15 cellular contexts compared by ENCODE assay signal in the genomic region with DNA sequence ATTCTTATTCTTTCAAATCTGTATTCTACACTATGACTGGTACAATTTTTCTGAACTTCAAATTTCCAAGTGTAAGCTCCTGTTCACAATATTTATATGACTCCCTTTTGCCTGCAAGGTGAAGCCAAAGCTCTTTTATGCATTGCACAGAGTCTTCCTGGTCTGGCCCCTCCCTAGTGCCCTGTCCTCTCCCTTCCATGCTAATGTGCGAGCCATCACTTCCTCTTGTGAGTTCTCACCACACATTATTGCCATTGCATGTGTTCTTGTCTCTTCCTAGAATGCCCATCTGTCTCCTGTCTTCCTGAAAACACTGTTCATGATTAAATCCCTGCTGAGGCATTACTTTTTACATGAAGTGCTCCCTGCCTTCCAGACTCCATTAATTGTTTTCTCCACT.
"Had no signal": no experiment of that assay in that cellular context is flagged by ENCODE, and none has a peak within 500 bp of the region (broad histone marks: within the 10 kb centered on the region; RNA-seq: fewer than 3 reads in every experiment).

No MANE protein-coding gene starts in this region.

- H3K9me3 ChIP-seq: adrenal gland, breast epithelium, gastrocnemius medialis, thyroid gland had no signal

- DNase-seq: activated CD4-positive, alpha-beta T cell treated with anti-CD3 and anti-CD28 coated beads for 1 hour; activated gamma-delta T cell treated with Interleukin-2 at 50 U/mL for 16 hours; adrenal gland; effector CD4-positive, alpha-beta T cell; head of caudate nucleus; left ventricle myocardium superior; occipital lobe; stimulated activated CD4-positive, alpha-beta T cell treated with anti-CD3 and anti-CD28 coated beads, Interleukin-2, amount 100 ng/mL, for 24 hours; stimulated activated naive CD4-positive, alpha-beta T cell treated with Interleukin-2 at 50 U/mL for 16 hours; thyroid gland had no signal

- H3K36me3 ChIP-seq: adrenal gland, breast epithelium, gastrocnemius medialis, thyroid gland had no signal

- H3K27me3 ChIP-seq: adrenal gland, breast epithelium, gastrocnemius medialis, thyroid gland had no signal

- H3K4me1 ChIP-seq: adrenal gland, breast epithelium, gastrocnemius medialis, thyroid gland had no signal

- H3K4me3 ChIP-seq: adrenal gland, breast epithelium, gastrocnemius medialis, thyroid gland had no signal

- ATAC-seq: activated naive CD4-positive, alpha-beta T cell treated with anti-CD3 and anti-CD28 coated beads, Interleukin-2, amount 50 U/mL, for 72 hours; esophagus mucosa; gastrocnemius medialis; left ventricle myocardium superior had no signal

- H3K27ac ChIP-seq: adrenal gland, breast epithelium, gastrocnemius medialis, thyroid gland, VCaP had no signal
